In the genomic region with DNA sequence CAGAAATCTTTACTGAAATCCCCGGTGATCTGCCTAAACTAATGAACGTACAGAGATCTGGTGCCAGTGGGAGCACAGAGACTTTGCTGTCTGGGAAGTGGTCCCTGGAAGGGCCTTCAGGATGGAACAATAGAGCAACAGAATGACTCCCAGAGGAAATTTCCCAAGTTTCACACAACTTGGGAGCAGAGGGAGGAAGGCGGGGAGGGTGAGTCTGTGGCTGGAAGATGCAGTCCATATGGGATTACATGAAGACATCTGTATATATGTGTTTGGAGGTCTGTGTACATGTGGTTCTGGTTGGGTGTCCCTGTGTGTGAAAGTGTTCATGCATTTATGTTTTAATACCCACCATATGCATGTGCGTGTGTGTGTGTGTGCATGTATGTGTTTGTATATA, we compare ENCODE assay signal across 27 cellular contexts.
DNase-seq lines count a peak whose midpoint lies in the region; ATAC-seq, FAIRE-seq and TF ChIP-seq lines count a peak whose summit lies in the region.
"Had no signal": no experiment of that assay in that cellular context is flagged by ENCODE, and none has a peak within 500 bp of the region (broad histone marks: within the 10 kb centered on the region; RNA-seq: fewer than 3 reads in every experiment).

No MANE protein-coding gene starts in this region.

- no peaks in the 10 kb centered on the region for H3K9me2 ChIP-seq in SK-N-SH

- no peak for TF ChIP-seq EP300 in SK-N-SH (IDR thresholded peaks at IDR 0.05; ENCODE audit: borderline replicate concordance in 1 of 2, low read depth in 1 of 2, low read length in 1 of 2)
- no peak for TF ChIP-seq EP300 in H1 (IDR thresholded peaks at IDR 0.05; ENCODE audit: borderline replicate concordance in 1 of 2, low read depth in 2 of 2, low read length in 2 of 2)

- peaks cover 6% of the 10 kb centered on the region for H3K36me3 Mint-ChIP-seq in type B pancreatic cell
- H3K36me3 Mint-ChIP-seq in activated CD4-positive, alpha-beta T cell treated with anti-CD3 and anti-CD28 coated beads, Interleukin-2, amount 10 ng/mL, durations not matched to agents 24 days and 14 days (ENCODE audit: low read depth), result no peaks in the 10 kb centered on the region

- no peak overlapping the region for H3K4me3 Mint-ChIP-seq in type B pancreatic cell
- H3K4me3 Mint-ChIP-seq in activated CD4-positive, alpha-beta T cell treated with anti-CD3 and anti-CD28 coated beads, Interleukin-2, amount 10 ng/mL, durations not matched to agents 24 days and 14 days, result no peak overlapping the region
- H3K4me3 Mint-ChIP-seq: activated naive CD4-positive, alpha-beta T cell treated with anti-CD3 and anti-CD28 coated beads for 36 hours; dendritic cell treated with granulocyte-macrophage colony-stimulating factor and Interleukin-4, amounts not matched to agents 40 ng/mL and 50 ng/mL, for 4 days; H9; neural crest cell had no signal

- H2BK15ac ChIP-seq in H1 (ENCODE audit: low read length) (no peak overlapping the region), mesenchymal stem cell (ENCODE audit: low read depth, poor library complexity, severe bottlenecking) (peak overlapping the region; percentile 74)

- H3K79me1 ChIP-seq in H1 (ENCODE audit: low read depth, low read length), result no peaks in the 10 kb centered on the region
- H3K79me1 ChIP-seq in mesenchymal stem cell (replicated peaks; ENCODE audit: low read length, poor library complexity, severe bottlenecking), result no peaks in the 10 kb centered on the region

- H4K20me1 ChIP-seq in SK-N-SH (ENCODE audit: insufficient read depth) (no peaks in the 10 kb centered on the region), H1 (replicated peaks in 1 of 2; ENCODE audit: control insufficient read depth in 1 of 2, insufficient read depth in 2 of 2, low read length in 2 of 2) (no peaks in the 10 kb centered on the region)
- H4K20me1 ChIP-seq: BLaER1 had no signal

- peak overlapping the region; percentile 69 to 82; a peak in 3 of 4 replicates for H3K27ac ChIP-seq in SK-N-SH (ENCODE audit: low read depth in 2 of 2, low read length in 1 of 2)
- H3K27ac ChIP-seq in H1 (ENCODE audit: low read depth, low read length), result no peak overlapping the region
- H3K27ac ChIP-seq in mesenchymal stem cell (ENCODE audit: low read length, poor library complexity, severe bottlenecking), result peak overlapping the region; percentile 90
- H3K27ac ChIP-seq: 22Rv1, BLaER1, RWPE1, upper lobe of left lung had no signal

- intact Hi-C loops in activated CD4-positive, alpha-beta T cell treated with anti-CD3 and anti-CD28 coated beads, Interleukin-2, amount 10 ng/mL, durations not matched to agents 24 days and 14 days (cut with micrococcal nuclease), result no loop called here

- peaks cover 24% of the 10 kb centered on the region for H3F3A ChIP-seq in SK-N-SH (replicated peaks; ENCODE audit: insufficient read depth)

- POLR2A ChIA-PET in SK-N-SH (lab: Yijun Ruan, JAX) (no interaction called here), H1 (lab: Charles Lee; ENCODE audit: partially characterized antibody) (no interaction called here)

- WGBS in SK-N-SH (ENCODE audit: low lambda C conversion rate), result 99% methylated on average over 4 of the region's 4 CpGs
- 85% methylated on average over 4 of the region's 4 CpGs; no CpG with 5 or more reads in 1 of the 2 experiments for WGBS in H1 (ENCODE audit: extremely low coverage in 1 of 2, insufficient coverage in 1 of 2, insufficient read length in 1 of 2, insufficient replicate concordance in 2 of 2, low coverage in 1 of 2, low lambda C conversion rate in 2 of 2, missing lambda C conversion rate in 1 of 2), 2 experiments
- WGBS in mesenchymal stem cell, result 55% methylated on average over 3 of the region's 4 CpGs

- no peaks in the 10 kb centered on the region for H3K27me3 Mint-ChIP-seq in type B pancreatic cell
- no peaks in the 10 kb centered on the region for H3K27me3 Mint-ChIP-seq in activated CD4-positive, alpha-beta T cell treated with anti-CD3 and anti-CD28 coated beads, Interleukin-2, amount 10 ng/mL, durations not matched to agents 24 days and 14 days
- H3K27me3 Mint-ChIP-seq: dendritic cell treated with granulocyte-macrophage colony-stimulating factor and Interleukin-4, amounts not matched to agents 40 ng/mL and 50 ng/mL, for 4 days had no signal

- H2BK20ac ChIP-seq in H1 (ENCODE audit: low read length), result no peak overlapping the region

- H2BK5ac ChIP-seq in H1 (ENCODE audit: low read depth, low read length) (no peak overlapping the region), mesenchymal stem cell (ENCODE audit: low read depth, low read length, poor library complexity, severe bottlenecking) (no peak overlapping the region)

- H4K8ac ChIP-seq in H1 (ENCODE audit: extremely low read depth, insufficient read depth, low read length), result no peak overlapping the region
- H4K8ac ChIP-seq in mesenchymal stem cell (ENCODE audit: low read length), result peak overlapping the region; percentile 35

- H3K4me2 ChIP-seq in SK-N-SH, result peak overlapping the region; percentile 72
- no peak overlapping the region for H3K4me2 ChIP-seq in H1 (ENCODE audit: insufficient read depth in 1 of 2, low read depth in 2 of 2, low read length in 2 of 2)
- H3K4me2 ChIP-seq in mesenchymal stem cell (ENCODE audit: low read length, poor library complexity, severe bottlenecking), result no peak overlapping the region

- H2AFZ ChIP-seq in SK-N-SH (ENCODE audit: low read depth) (no peak overlapping the region), H1 (ENCODE audit: low read length) (no peak overlapping the region), mesenchymal stem cell (ENCODE audit: low read depth, low read length) (no peak overlapping the region)

- H3K27ac Mint-ChIP-seq in type B pancreatic cell, result peak overlapping the region; percentile 57
- H3K27ac Mint-ChIP-seq in activated CD4-positive, alpha-beta T cell treated with anti-CD3 and anti-CD28 coated beads, Interleukin-2, amount 10 ng/mL, durations not matched to agents 24 days and 14 days, result no peak overlapping the region
- H3K27ac Mint-ChIP-seq: activated naive CD4-positive, alpha-beta T cell treated with anti-CD3 and anti-CD28 coated beads for 36 hours; dendritic cell treated with granulocyte-macrophage colony-stimulating factor and Interleukin-4, amounts not matched to agents 40 ng/mL and 50 ng/mL, for 4 days; H9 had no signal

- no peak; the same call in 1 of the 3 replicates for ATAC-seq in SK-N-SH treated with all-trans-retinoic acid at 6 μM for 48 hours

- no peak for FAIRE-seq in H1 (lab: Jason Lieb, UNC)
- FAIRE-seq: GM18507 had no signal

- H4K91ac ChIP-seq in H1 (replicated peaks; ENCODE audit: insufficient read length, low read length), result no peak overlapping the region
- no peak overlapping the region for H4K91ac ChIP-seq in mesenchymal stem cell (ENCODE audit: low read length)

- CTCF ChIA-PET in SK-N-SH (lab: Yijun Ruan, JAX), result interaction anchor here (0.7 to 3.2 kb wide), 4 partner anchors 10 to 14 kb away, joined by 3 to 8 read pairs (median 4); no protein-coding TSS in a partner anchor
- CTCF ChIA-PET in H1 (lab: Charles Lee; ENCODE audit: partially characterized antibody), result interaction anchor here (0.7 to 2.2 kb wide), 4 partner anchors 23 to 59 kb away, joined by 3 to 6 read pairs (median 3); no protein-coding TSS in a partner anchor

- H4K5ac ChIP-seq in H1 (ENCODE audit: insufficient read length, low read depth, low read length), result no peak overlapping the region

- H2BK120ac ChIP-seq in H1 (replicated peaks; ENCODE audit: low read depth, low read length) (no peak overlapping the region), mesenchymal stem cell (ENCODE audit: low read depth, low read length) (no peak overlapping the region)

- DNase-seq in SK-N-SH (no peak), H1 (ENCODE audit: low read depth in 1 of 2, low spot score in 2 of 2) (no peak), mesenchymal stem cell (peak; percentile 83), type B pancreatic cell (ENCODE audit: extremely low spot score, unreplicated experiment) (no peak), Ammon's horn (ENCODE audit: low spot score) (no peak), BE2C (no peak)
- no peak for DNase-seq in activated CD4-positive, alpha-beta T cell treated with anti-CD3 and anti-CD28 coated beads, Interleukin-2, amount 10 ng/mL, durations not matched to agents 24 days and 14 days
- DNase-seq: activated CD4-positive, alpha-beta T cell treated with anti-CD3 and anti-CD28 coated beads for 48 hours; activated naive CD4-positive, alpha-beta T cell treated with anti-CD3 and anti-CD28 coated beads for 36 hours; activated T-cell treated with anti-CD3 and anti-CD28 coated beads, Interleukin-2, amount 50 U/mL, for 48 hours; COR-L47; DMS79; GF-D8; H9; hypothalamus; Kasumi-1; NCI-H187; NCI-H69; sigmoid colon; upper lobe of left lung had no signal

- no peak for TF ChIP-seq CTCF in SK-N-SH (IDR thresholded peaks at IDR 0.05)
- no peak for TF ChIP-seq CTCF in H1 (IDR thresholded peaks at IDR 0.05; ENCODE audit: control extremely low read depth in 1 of 3, insufficient read depth in 1 of 3, low read depth in 1 of 3, low read length in 3 of 3)
- no peak for TF ChIP-seq CTCF in type B pancreatic cell (conservative IDR thresholded peaks at IDR 0.05)
- TF ChIP-seq CTCF in BE2C (IDR thresholded peaks at IDR 0.05; ENCODE audit: low read depth, low read length), result no peak

- no peak for TF ChIP-seq RAD21 in SK-N-SH (IDR thresholded peaks at IDR 0.05; ENCODE audit: low read length)
- no peak for TF ChIP-seq RAD21 in H1 (IDR thresholded peaks at IDR 0.05 in 1 of 2, conservative IDR thresholded peaks at IDR 0.05 in 1 of 2; ENCODE audit: low read depth in 2 of 2, low read length in 2 of 2)

- H2BK12ac ChIP-seq in H1 (ENCODE audit: low read depth, low read length) (0 out of 2 replicates have a peak overlapping the region, but pooled peaks have one; percentile 39), mesenchymal stem cell (ENCODE audit: low read length in 2 of 2) (peak overlapping the region; percentile 65 to 69)

- no peaks in the 10 kb centered on the region for H3K9me3 ChIP-seq in SK-N-SH
- peaks cover 0 to 2% of the 10 kb centered on the region in 2 experiments; a peak in 1 of 4 replicates for H3K9me3 ChIP-seq in H1 (ENCODE audit: insufficient read depth in 2 of 2, low read depth in 1 of 2, low read length in 1 of 2)
- peaks cover 11% of the 10 kb centered on the region for H3K9me3 ChIP-seq in mesenchymal stem cell (ENCODE audit: control insufficient read depth, low read length)
- no peaks in the 10 kb centered on the region for H3K9me3 ChIP-seq in BE2C
- H3K9me3 ChIP-seq: sigmoid colon had no signal

- H3K27me3 ChIP-seq in SK-N-SH (ENCODE audit: insufficient read depth) (no peaks in the 10 kb centered on the region), H1 (replicated peaks in 1 of 4; ENCODE audit: control insufficient read depth in 3 of 4, extremely low read depth in 1 of 4, insufficient read depth in 3 of 4, low read length in 3 of 4) (no peaks in the 10 kb centered on the region; a peak in 1 of 7 replicates), mesenchymal stem cell (ENCODE audit: control insufficient read depth in 1 of 2, insufficient read depth in 1 of 2, low read length in 2 of 2) (no peaks in the 10 kb centered on the region), BE2C (no peaks in the 10 kb centered on the region)
- H3K27me3 ChIP-seq: BLaER1, sigmoid colon, upper lobe of left lung had no signal

- H3K14ac ChIP-seq in H1 (ENCODE audit: insufficient read length) (no peak overlapping the region), mesenchymal stem cell (ENCODE audit: low read length in 2 of 2) (no peak overlapping the region)

- TF ChIP-seq POLR2A in H1 (IDR thresholded peaks at IDR 0.05; ENCODE audit: control extremely low read depth in 1 of 2, low read depth in 2 of 2, low read length in 2 of 2), result no peak

- peak overlapping the region; percentile 14 for H3K4ac ChIP-seq in H1 (replicated peaks; ENCODE audit: insufficient read length, low read depth, low read length)
- peak overlapping the region; percentile 47 to 74 for H3K4ac ChIP-seq in mesenchymal stem cell (ENCODE audit: low read depth in 1 of 2, low read length in 2 of 2)

- peaks cover 22% of the 10 kb centered on the region for H3K4me1 Mint-ChIP-seq in type B pancreatic cell (ENCODE audit: unreplicated experiment)
- no peaks in the 10 kb centered on the region for H3K4me1 Mint-ChIP-seq in activated CD4-positive, alpha-beta T cell treated with anti-CD3 and anti-CD28 coated beads, Interleukin-2, amount 10 ng/mL, durations not matched to agents 24 days and 14 days

- H3K23ac ChIP-seq in H1 (ENCODE audit: insufficient read length) (no peak overlapping the region), mesenchymal stem cell (ENCODE audit: low read length in 2 of 2) (no peak overlapping the region)

- H3K4me3 ChIP-seq in SK-N-SH (ENCODE audit: low read depth in 2 of 2, low read length in 1 of 2) (no peak overlapping the region), H1 (ENCODE audit: extremely low read depth in 1 of 4, insufficient read depth in 2 of 4, low read depth in 3 of 4, low read length in 4 of 4) (no peak overlapping the region), mesenchymal stem cell (ENCODE audit: insufficient read depth in 1 of 2, low read depth in 1 of 2, low read length in 2 of 2) (no peak overlapping the region), BE2C (ENCODE audit: low read depth, low read length) (no peak overlapping the region)
- H3K4me3 ChIP-seq: BLaER1, sigmoid colon, upper lobe of left lung had no signal

- H3K56ac ChIP-seq in H1 (replicated peaks; ENCODE audit: insufficient read length, low read depth, low read length), result no peak overlapping the region

- H3K79me2 ChIP-seq in SK-N-SH (ENCODE audit: insufficient read depth), result no peaks in the 10 kb centered on the region
- no peaks in the 10 kb centered on the region for H3K79me2 ChIP-seq in H1 (ENCODE audit: control insufficient read depth in 1 of 2, insufficient read depth in 2 of 2, low read length in 2 of 2)

- H3K36me3 ChIP-seq in SK-N-SH (replicated peaks in 1 of 2; ENCODE audit: control insufficient read depth in 1 of 2, insufficient read depth in 2 of 2, low read length in 1 of 2) (peaks cover 0 to 2% of the 10 kb centered on the region in 2 experiments), H1 (ENCODE audit: control insufficient read depth in 2 of 4, insufficient read depth in 4 of 4, low read length in 3 of 4) (no peaks in the 10 kb centered on the region), mesenchymal stem cell (ENCODE audit: control insufficient read depth in 1 of 2, insufficient read depth in 2 of 2, low read depth in 1 of 2, low read length in 2 of 2) (no peaks in the 10 kb centered on the region), BE2C (no peaks in the 10 kb centered on the region)
- H3K36me3 ChIP-seq: BLaER1, sigmoid colon, upper lobe of left lung had no signal

- H3K18ac ChIP-seq in H1 (ENCODE audit: extremely low read depth, low read length) (no peak overlapping the region), mesenchymal stem cell (ENCODE audit: low read depth in 1 of 2, low read length in 2 of 2) (peak overlapping the region; percentile 69 to 77)

- peaks cover 1% of the 10 kb centered on the region for H3K9me3 Mint-ChIP-seq in type B pancreatic cell
- H3K9me3 Mint-ChIP-seq in activated CD4-positive, alpha-beta T cell treated with anti-CD3 and anti-CD28 coated beads, Interleukin-2, amount 10 ng/mL, durations not matched to agents 24 days and 14 days, result peaks cover 9% of the 10 kb centered on the region
- H3K9me3 Mint-ChIP-seq: dendritic cell treated with granulocyte-macrophage colony-stimulating factor and Interleukin-4, amounts not matched to agents 40 ng/mL and 50 ng/mL, for 4 days had no signal

- no peaks in the 10 kb centered on the region for H3K23me2 ChIP-seq in H1 (ENCODE audit: low read depth, low read length)

- H3K9ac ChIP-seq in SK-N-SH (no peak overlapping the region), H1 (replicated peaks in 1 of 4; ENCODE audit: extremely low read depth in 1 of 4, low read depth in 3 of 4, low read length in 3 of 4) (no peak overlapping the region), mesenchymal stem cell (ENCODE audit: low read length) (peak overlapping the region; percentile 58)
- H3K9ac ChIP-seq: BLaER1 had no signal

- H2AK5ac ChIP-seq in H1 (ENCODE audit: low read depth, low read length), result no peak overlapping the region
- peak overlapping the region; percentile 79 for H2AK5ac ChIP-seq in mesenchymal stem cell (ENCODE audit: low read length, severe bottlenecking)

- H3K4me1 ChIP-seq in SK-N-SH (ENCODE audit: control insufficient read depth in 1 of 2, insufficient read depth in 2 of 2, low read depth in 1 of 2, low read length in 1 of 2) (peaks cover 17 to 20% of the 10 kb centered on the region in 2 experiments), H1 (replicated peaks in 1 of 4; ENCODE audit: control insufficient read depth in 3 of 4, insufficient read depth in 4 of 4, low read length in 3 of 4) (peaks cover 1 to 7% (median 4%) of the 10 kb centered on the region in 4 experiments; a peak in 3 of 7 replicates), mesenchymal stem cell (ENCODE audit: control insufficient read depth, insufficient read depth, low read depth, low read length) (peaks cover 14% of the 10 kb centered on the region), BE2C (peaks cover 13% of the 10 kb centered on the region)
